15 cellular contexts compared by ENCODE assay signal in genomic region chr6:6910734-6911295, GRCh38.
A peak's percentile ranks its signal among the peaks of the same experiment; 100 is the strongest.
DNase-seq lines count a peak whose midpoint lies in the region; ATAC-seq and TF ChIP-seq lines count a peak whose summit lies in the region.
"Had no signal": no experiment of that assay in that cellular context is flagged by ENCODE, and none has a peak within 500 bp of the region (broad histone marks: within the 10 kb centered on the region; RNA-seq: fewer than 3 reads in every experiment).

No MANE protein-coding gene starts in this region.

- H3K9me3 ChIP-seq in RWPE2 (ENCODE audit: severe bottlenecking) (no peaks in the 10 kb centered on the region), GM23248 (ENCODE audit: low read depth) (no peaks in the 10 kb centered on the region)
- H3K9me3 ChIP-seq: A549, HAP-1 had no signal

- H3K36me3 ChIP-seq in RWPE2 (ENCODE audit: low read depth) (no peaks in the 10 kb centered on the region), GM23248 (ENCODE audit: low read depth) (no peaks in the 10 kb centered on the region)
- H3K36me3 ChIP-seq: HAP-1 had no signal

- H3K9ac ChIP-seq in GM23248, result no peak overlapping the region

- ATAC-seq in RWPE2 (ENCODE audit: low read depth), result peak; percentile 23; the same call in 1 of the 3 replicates
- ATAC-seq: A549; CD8-positive, alpha-beta T cell had no signal

- H2AFZ ChIP-seq in GM23248, result no peak overlapping the region

- H3K4me1 ChIP-seq in RWPE2 (ENCODE audit: insufficient read depth, poor library complexity, severe bottlenecking) (peaks cover 5% of the 10 kb centered on the region), GM23248 (ENCODE audit: insufficient read depth) (peaks cover 1% of the 10 kb centered on the region)
- H3K4me1 ChIP-seq: HAP-1 had no signal

- no peaks in the 10 kb centered on the region for H4K20me1 ChIP-seq in GM23248 (ENCODE audit: insufficient read depth)

- DNase-seq in ELR (ENCODE audit: low read depth), result peak; percentile 6
- DNase-seq in HT1080 (ENCODE audit: low read depth), result peak; percentile 26
- no peak for DNase-seq in RWPE2 (ENCODE audit: low spot score)
- peak; percentile 14 for DNase-seq in kidney tubule cell (ENCODE audit: low spot score)
- DNase-seq in GM23248, result no peak
- DNase-seq in glomerular visceral epithelial cell (ENCODE audit: extremely low spot score), result no peak
- DNase-seq in SW 1271 (lab: John Stamatoyannopoulos, UW), result no peak
- DNase-seq: CD8-positive, alpha-beta T cell; COR-L47; DMS53; IMR-90; KG1 had no signal

- no peaks in the 10 kb centered on the region for H3F3A ChIP-seq in GM23248 (ENCODE audit: insufficient read depth)

- no peaks in the 10 kb centered on the region for H3K79me2 ChIP-seq in GM23248 (ENCODE audit: insufficient read depth)

- in situ Hi-C loops in GM23248 (cut with MboI), result no loop called here

- no peak for TF ChIP-seq CTCF in RWPE2 (IDR thresholded peaks at IDR 0.05; ENCODE audit: poor library complexity, severe bottlenecking)

- no peaks in the 10 kb centered on the region for H3K9me2 ChIP-seq in GM23248 (ENCODE audit: insufficient read depth)

- 86 to 88% methylated on average over 6 of the region's 6 CpGs for WGBS in GM23248 (ENCODE audit: low coverage in 1 of 2, low lambda C conversion rate in 2 of 2, missing lambda C conversion rate in 2 of 2), 2 experiments

- H3K27ac ChIP-seq in RWPE2 (ENCODE audit: poor library complexity, severe bottlenecking) (no peak overlapping the region), GM23248 (no peak overlapping the region)
- H3K27ac ChIP-seq: A549, HL-60 had no signal

- H3K27me3 ChIP-seq in RWPE2 (ENCODE audit: insufficient read depth, poor library complexity, severe bottlenecking) (no peaks in the 10 kb centered on the region), GM23248 (replicated peaks; ENCODE audit: insufficient read depth) (no peaks in the 10 kb centered on the region)

- H3K4me3 ChIP-seq in RWPE2 (ENCODE audit: severe bottlenecking) (no peak overlapping the region), GM23248 (no peak overlapping the region)
- H3K4me3 ChIP-seq: A549, HAP-1 had no signal

- H3K4me2 ChIP-seq in GM23248 (ENCODE audit: unreplicated experiment), result no peak overlapping the region
- H3K4me2 ChIP-seq: A549 had no signal

Comparison
In these comparisons a context has a peak if more than half of its experiments do, and no peak if none do; other contexts are left out.
1. DNase-seq: peak in ELR (single experiment), HT1080 (single experiment) and kidney tubule cell (single experiment); none in RWPE2 (single experiment), GM23248 (single experiment), glomerular visceral epithelial cell (single experiment) and SW 1271 (0 of 2).